25 cellular contexts compared by ENCODE assay signal in genomic region chr12:123879691-123880090, GRCh38.
"Had no signal": no experiment of that assay in that cellular context is flagged by ENCODE, and none has a peak within 500 bp of the region (broad histone marks: within the 10 kb centered on the region; RNA-seq: fewer than 3 reads in every experiment).

No MANE protein-coding gene starts in this region.

- ATAC-seq: activated CD8-positive, alpha-beta T cell treated with anti-CD3 and anti-CD28 coated beads for 36 hours; activated T-cell treated with anti-CD3 and anti-CD28 coated beads, Interleukin-2, amount 50 U/mL, for 4 hours; activated T-helper 17 cell treated with anti-CD3 and anti-CD28 coated beads, Interleukin-2, amount 50 U/mL, for 72 hours; body of pancreas; T-helper 17 cell; WTC11 had no signal

- H3K27ac Mint-ChIP-seq: activated CD8-positive, alpha-beta T cell treated with anti-CD3 and anti-CD28 coated beads for 36 hours; activated naive CD8-positive, alpha-beta T cell; activated T-helper 17 cell treated with anti-CD3 and anti-CD28 coated beads, Interleukin-2, amount 50 U/mL, for 72 hours; T-helper 17 cell; T-helper 2 cell treated with Interferon-gamma antibody and Interleukin-4, amounts not matched to agents 5 μg/mL and 100 μg/mL, for 36 hours; WTC11 had no signal

- DNase-seq: activated CD4-positive, alpha-beta T cell treated with anti-CD3 and anti-CD28 coated beads for 48 hours; activated CD4-positive, alpha-beta T cell treated with anti-CD3 and anti-CD28 coated beads, Interleukin-2, amount 50 U/mL, for 1 hour; activated CD4-positive, alpha-beta T cell treated with anti-CD3 and anti-CD28 coated beads, Interleukin-2, amount 50 U/mL, for 48 hours; activated CD8-positive, alpha-beta memory T cell treated with anti-CD3 and anti-CD28 coated beads for 24 hours; activated CD8-positive, alpha-beta T cell treated with anti-CD3 and anti-CD28 coated beads for 36 hours; activated effector memory CD4-positive, alpha-beta T cell treated with Interleukin-2 at 50 U/mL for 16 hours; activated gamma-delta T cell treated with Interleukin-2 at 50 U/mL for 16 hours; activated naive CD4-positive, alpha-beta T cell treated with anti-CD3 and anti-CD28 coated beads, Interleukin-2, amount 50 U/mL, for 16 hours; activated naive CD4-positive, alpha-beta T cell treated with Interleukin-2 at 50 U/mL for 16 hours; activated T-cell treated with anti-CD3 and anti-CD28 coated beads, Interleukin-2, amount 50 U/mL, for 4 hours; amygdala; body of pancreas; central memory CD4-positive, alpha-beta T cell; cerebellar nuclear complex; colonic mucosa; effector CD8-positive, alpha-beta T cell; foreskin fibroblast; T-helper 1 cell; T-helper 17 cell; T1000 had no signal

- H3K4me1 ChIP-seq: body of pancreas, colonic mucosa had no signal

- H3K9me3 Mint-ChIP-seq: activated T-cell treated with anti-CD3 and anti-CD28 coated beads, Interleukin-2, amount 50 U/mL, for 4 hours; activated T-helper 17 cell treated with anti-CD3 and anti-CD28 coated beads, Interleukin-2, amount 50 U/mL, for 72 hours; T-helper 2 cell treated with Interferon-gamma antibody and Interleukin-4, amounts not matched to agents 5 μg/mL and 100 μg/mL, for 36 hours; WTC11 had no signal

- H3K9me3 ChIP-seq: body of pancreas, colonic mucosa had no signal

- H3K36me3 ChIP-seq: colonic mucosa had no signal

- H3K36me3 Mint-ChIP-seq: activated naive CD8-positive, alpha-beta T cell; WTC11 had no signal

- H3K27me3 Mint-ChIP-seq: activated naive CD8-positive, alpha-beta T cell had no signal

- H3K27ac ChIP-seq: body of pancreas, colonic mucosa, epithelial cell of prostate had no signal

- H3K27me3 ChIP-seq: body of pancreas, colonic mucosa had no signal

- H3K4me1 Mint-ChIP-seq: activated T-helper 17 cell treated with anti-CD3 and anti-CD28 coated beads, Interleukin-2, amount 50 U/mL, for 72 hours; T-helper 17 cell; WTC11 had no signal

- H3K4me3 Mint-ChIP-seq: activated CD8-positive, alpha-beta T cell treated with anti-CD3 and anti-CD28 coated beads for 36 hours; activated naive CD8-positive, alpha-beta T cell; activated T-cell treated with anti-CD3 and anti-CD28 coated beads, Interleukin-2, amount 50 U/mL, for 4 hours; activated T-helper 17 cell treated with anti-CD3 and anti-CD28 coated beads, Interleukin-2, amount 50 U/mL, for 72 hours; T-helper 17 cell; T-helper 2 cell treated with Interferon-gamma antibody and Interleukin-4, amounts not matched to agents 5 μg/mL and 100 μg/mL, for 36 hours; WTC11 had no signal

- H3K4me3 ChIP-seq: body of pancreas, colonic mucosa had no signal
